17 cellular contexts compared by ENCODE assay signal in genomic region chr15:29522373-29523276, GRCh38.
DNase-seq lines count a peak whose midpoint lies in the region; ATAC-seq, FAIRE-seq and TF ChIP-seq lines count a peak whose summit lies in the region.
"Had no signal": no experiment of that assay in that cellular context is flagged by ENCODE, and none has a peak within 500 bp of the region (broad histone marks: within the 10 kb centered on the region; RNA-seq: fewer than 3 reads in every experiment).

No MANE protein-coding gene starts in this region.

- intact Hi-C loops in GM12878 (cut with micrococcal nuclease; ENCODE audit: unreplicated experiment): no loop called here

- no peak overlapping the region for H4K91ac ChIP-seq in mesenchymal stem cell (ENCODE audit: low read length)

- H4K20me1 ChIP-seq in GM12878 (ENCODE audit: control insufficient read depth, insufficient read depth): no peaks in the 10 kb centered on the region

- no peaks in the 10 kb centered on the region for H3K27me3 ChIP-seq in GM12878 (replicated peaks in 1 of 2; ENCODE audit: control insufficient read depth in 2 of 2, insufficient read depth in 2 of 2, low read length in 1 of 2)
- no peaks in the 10 kb centered on the region for H3K27me3 ChIP-seq in mesenchymal stem cell (ENCODE audit: control insufficient read depth in 1 of 2, insufficient read depth in 1 of 2, low read length in 2 of 2)
- no peaks in the 10 kb centered on the region for H3K27me3 ChIP-seq in small intestine (ENCODE audit: control insufficient read depth in 2 of 2, insufficient read depth in 2 of 2, low read length in 2 of 2)
- H3K27me3 ChIP-seq: suprapubic skin had no signal

- no peaks in the 10 kb centered on the region for H3K79me2 ChIP-seq in GM12878 (ENCODE audit: control insufficient read depth, insufficient read depth, low read length)

- no peak overlapping the region for H3K23ac ChIP-seq in mesenchymal stem cell (ENCODE audit: low read length in 2 of 2)

- no peak for TF ChIP-seq EP300 in GM12878 (IDR thresholded peaks at IDR 0.05; ENCODE audit: borderline replicate concordance in 1 of 2, control insufficient read depth in 1 of 2, low read depth in 2 of 2, low read length in 2 of 2)

- H3K27ac ChIP-seq in GM12878 (ENCODE audit: control insufficient read depth, insufficient read depth): no peak overlapping the region
- peak overlapping the region; percentile 68 for H3K27ac ChIP-seq in mesenchymal stem cell (ENCODE audit: low read length, poor library complexity, severe bottlenecking)
- H3K27ac ChIP-seq in small intestine (ENCODE audit: low read depth in 1 of 2, low read length in 1 of 2): no peak overlapping the region
- H3K27ac ChIP-seq: suprapubic skin had no signal

- no peak overlapping the region for H3K9ac ChIP-seq in GM12878 (ENCODE audit: control insufficient read depth, insufficient read depth, low read length)
- H3K9ac ChIP-seq in mesenchymal stem cell (ENCODE audit: low read length): no peak overlapping the region

- peak; percentile 38 for FAIRE-seq in GM12878 (lab: Jason Lieb, UNC)
- FAIRE-seq in small intestine (lab: Jason Lieb, UNC): no peak
- FAIRE-seq: K562 had no signal

- DNase-seq in ELF-1 (ENCODE audit: low read depth, low spot score): peak; percentile 71
- DNase-seq in NCI-H1417 treated with DMSO at 0.1 percent for 48 hours (lab: John Stamatoyannopoulos, UW): peak; percentile 39
- DNase-seq in GM12878 (ENCODE audit: low read depth, low spot score): no peak
- no peak for DNase-seq in mesenchymal stem cell
- DNase-seq in small intestine: no peak
- DNase-seq: aorta; NCI-H1930; NCI-H748 treated with DMSO at 0.1 percent for 48 hours; nucleus accumbens; stimulated activated CD4-positive, alpha-beta T cell treated with anti-CD3 and anti-CD28 coated beads, Interleukin-2, amount 100 ng/mL, for 48 hours had no signal

- no peak overlapping the region for H3K4me3 ChIP-seq in GM12878
- H3K4me3 ChIP-seq in mesenchymal stem cell (ENCODE audit: insufficient read depth in 1 of 2, low read depth in 1 of 2, low read length in 2 of 2): no peak overlapping the region
- H3K4me3 ChIP-seq in small intestine (ENCODE audit: low read depth in 1 of 2, low read length in 2 of 2): no peak overlapping the region
- H3K4me3 ChIP-seq: K562, suprapubic skin had no signal

- H3K4me1 ChIP-seq in GM12878 (ENCODE audit: control insufficient read depth, insufficient read depth, low read length) (no peaks in the 10 kb centered on the region), mesenchymal stem cell (ENCODE audit: control insufficient read depth, insufficient read depth, low read depth, low read length) (peaks cover 6% of the 10 kb centered on the region), small intestine (ENCODE audit: control insufficient read depth in 2 of 2, insufficient read depth in 1 of 2, low read depth in 1 of 2, low read length in 1 of 2) (no peaks in the 10 kb centered on the region)
- H3K4me1 ChIP-seq: suprapubic skin had no signal

- no TSS peak for BruUV-seq in GM12878 (replicated peaks; lab: Mats Ljungman, UMichigan)

- H2BK5ac ChIP-seq in mesenchymal stem cell (ENCODE audit: low read depth, low read length, poor library complexity, severe bottlenecking): no peak overlapping the region

- POLR2A ChIA-PET in GM12878 (lab: Charles Lee): no interaction called here

- H2BK15ac ChIP-seq in mesenchymal stem cell (ENCODE audit: low read depth, poor library complexity, severe bottlenecking): no peak overlapping the region

- CTCF ChIA-PET in GM12878 (lab: Yijun Ruan, JAX): interaction anchor here (1.4 kb wide), 1 partner anchor 420 kb away, joined by 3 read pairs; no protein-coding TSS in a partner anchor

- TF ChIP-seq CTCF in GM12878 (IDR thresholded peaks at IDR 0.05 in 2 of 3, conservative IDR thresholded peaks at IDR 0.05 in 1 of 3; ENCODE audit: control insufficient read depth in 2 of 3, extremely low read depth in 1 of 3, insufficient read depth in 1 of 3, low read depth in 3 of 3, low read length in 3 of 3): no peak

- no peaks in the 10 kb centered on the region for H3K36me3 ChIP-seq in GM12878 (ENCODE audit: control insufficient read depth in 2 of 2, insufficient read depth in 2 of 2, low read length in 1 of 2)
- no peaks in the 10 kb centered on the region for H3K36me3 ChIP-seq in mesenchymal stem cell (ENCODE audit: control insufficient read depth in 1 of 2, insufficient read depth in 2 of 2, low read depth in 1 of 2, low read length in 2 of 2)
- no peaks in the 10 kb centered on the region for H3K36me3 ChIP-seq in small intestine (ENCODE audit: control insufficient read depth in 2 of 2, insufficient read depth in 2 of 2, low read length in 2 of 2)
- H3K36me3 ChIP-seq: suprapubic skin had no signal

- RAD21 ChIA-PET in GM12878 (lab: Charles Lee; ENCODE audit: unreplicated experiment): no interaction called here

- no peak overlapping the region for H4K8ac ChIP-seq in mesenchymal stem cell (ENCODE audit: low read length)

- no peak for ATAC-seq in GM12878
- ATAC-seq in GM19023 (IDR thresholded peaks at IDR 0.05; ENCODE audit: unreplicated experiment): no peak
- no peak for ATAC-seq in GM21390 (IDR thresholded peaks at IDR 0.05; ENCODE audit: unreplicated experiment)
- ATAC-seq in HG02973 (IDR thresholded peaks at IDR 0.05; ENCODE audit: unreplicated experiment): no peak
- ATAC-seq: activated CD4-positive, CD25-positive, alpha-beta regulatory T cell treated with anti-CD3 and anti-CD28 coated beads, Interleukin-2, amount 50 U/mL, for 24 hours; K562; sciatic nerve had no signal

- no peak for TF ChIP-seq POLR2A in GM12878 (IDR thresholded peaks at IDR 0.05; ENCODE audit: low read depth, low read length)

- H3K9me3 ChIP-seq in GM12878 (replicated peaks; ENCODE audit: control insufficient read depth, insufficient read depth, low read length) (no peaks in the 10 kb centered on the region; the same call in 2 of the 3 replicates), mesenchymal stem cell (ENCODE audit: control insufficient read depth, low read length) (peaks cover 14% of the 10 kb centered on the region), small intestine (ENCODE audit: control insufficient read depth, low read depth) (no peaks in the 10 kb centered on the region)

- H2AFZ ChIP-seq in GM12878 (ENCODE audit: control insufficient read depth, low read depth, low read length): no peak overlapping the region
- H2AFZ ChIP-seq in mesenchymal stem cell (ENCODE audit: low read depth, low read length): no peak overlapping the region

- in situ Hi-C loops in GM12878 (cut with MboI): no loop called here

- H2AK5ac ChIP-seq in mesenchymal stem cell (ENCODE audit: low read length, severe bottlenecking): no peak overlapping the region

- 2% methylated on average over 7 of the region's 7 CpGs for WGBS in GM12878 (ENCODE audit: insufficient coverage, insufficient replicate concordance, low lambda C conversion rate, missing lambda C conversion rate)
- WGBS in mesenchymal stem cell: 62% methylated on average over 6 of the region's 7 CpGs
- WGBS in small intestine, 3 donors: 46 to 62% (median 46%) methylated on average over 7 of the region's 7 CpGs

- no peak overlapping the region for H2BK120ac ChIP-seq in mesenchymal stem cell (ENCODE audit: low read depth, low read length)

- no peak for TF ChIP-seq RAD21 in GM12878 (IDR thresholded peaks at IDR 0.05; ENCODE audit: insufficient read depth, low read depth, low read length)

- H3K79me1 ChIP-seq in mesenchymal stem cell (replicated peaks; ENCODE audit: low read length, poor library complexity, severe bottlenecking): no peaks in the 10 kb centered on the region

- no peak overlapping the region for H2BK12ac ChIP-seq in mesenchymal stem cell (ENCODE audit: low read length in 2 of 2)

- H3K14ac ChIP-seq in mesenchymal stem cell (ENCODE audit: low read length in 2 of 2): no peak overlapping the region

- no peak overlapping the region for H3K18ac ChIP-seq in mesenchymal stem cell (ENCODE audit: low read depth in 1 of 2, low read length in 2 of 2)

- no peak overlapping the region for H3K4me2 ChIP-seq in GM12878 (ENCODE audit: control insufficient read depth, insufficient read depth)
- H3K4me2 ChIP-seq in mesenchymal stem cell (ENCODE audit: low read length, poor library complexity, severe bottlenecking): peak overlapping the region; percentile 7

- SMC1A ChIA-PET in GM12878 (lab: Charles Lee; ENCODE audit: uncharacterized antibody, unreplicated experiment): interaction anchor here (0.9 kb wide), 1 partner anchor 89 kb away, joined by 3 read pairs; no protein-coding TSS in a partner anchor

- H3K4ac ChIP-seq in mesenchymal stem cell (ENCODE audit: low read depth in 1 of 2, low read length in 2 of 2): no peak overlapping the region

TF ChIP-seq in GM12878, 131 proteins besides CTCF, POLR2A, EP300 and RAD21:
- TF ChIP-seq LARP7 (IDR thresholded peaks at IDR 0.05) (no peak), RUNX3 (IDR thresholded peaks at IDR 0.05; ENCODE audit: low read length) (peak; percentile 55; the same call in 1 of the 2 replicates)

Comparison
In these comparisons a context has a peak if more than half of its experiments do, and no peak if none do; other contexts are left out.
1. DNase-seq: peak in ELF-1 (single experiment) and NCI-H1417 treated with DMSO at 0.1 percent for 48 hours (single experiment); none in GM12878 (single experiment), mesenchymal stem cell (single experiment) and small intestine (single experiment).